Comparison of ENCODE assay signal across 33 cellular contexts in the genomic region with DNA sequence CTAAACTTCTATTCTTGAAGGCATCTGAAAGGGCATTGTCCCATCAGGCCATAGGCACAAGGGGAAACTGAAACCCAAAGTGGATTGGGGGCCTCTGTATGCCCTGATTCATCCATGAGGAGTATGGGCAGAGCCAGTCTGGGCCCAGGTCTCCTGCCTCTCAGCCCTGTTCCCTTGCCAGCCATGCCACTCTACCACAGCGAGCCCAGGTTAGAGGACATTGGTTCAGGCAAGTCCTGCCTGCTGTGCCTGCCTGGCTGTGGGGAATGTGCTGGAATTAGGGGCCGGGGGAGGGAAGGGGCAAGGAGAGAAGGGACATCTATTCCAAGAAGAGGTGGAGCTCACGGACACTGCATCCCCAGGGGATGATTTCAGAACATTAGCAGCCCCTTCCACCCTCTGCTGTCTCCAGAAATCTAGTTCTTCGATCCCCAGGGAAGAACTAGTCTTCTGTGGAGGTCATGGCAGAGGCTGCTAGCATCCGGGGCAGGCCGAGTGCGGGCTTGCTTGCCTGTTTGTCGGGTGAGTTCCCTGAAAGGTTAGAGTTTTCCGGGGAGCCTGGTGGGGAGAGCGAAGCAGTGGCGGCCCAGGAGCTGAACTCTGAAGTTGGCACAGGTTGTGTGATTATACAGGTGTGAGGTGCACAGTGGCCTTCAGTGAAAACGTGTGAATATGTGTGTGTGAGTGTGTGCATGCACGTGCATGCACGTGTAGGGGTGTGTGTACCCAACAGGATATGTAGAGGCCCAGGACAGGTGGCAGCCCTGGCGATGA. TPM values are rescaled to one million over a fixed set of nuclear protein-coding genes. Genes with fewer than 3 reads are reported as not detected.
"Had no signal": no experiment of that assay in that cellular context is flagged by ENCODE, and none has a peak within 500 bp of the region (broad histone marks: within the 10 kb centered on the region; RNA-seq: fewer than 3 reads in every experiment).

No MANE protein-coding gene starts in this region.

- H3K27ac ChIP-seq: epithelial cell of prostate, esophagus squamous epithelium, left lung, parathyroid adenoma, right atrium auricular region, thyroid gland had no signal

- FAIRE-seq: astrocyte, endometrium had no signal

- H3K4me3 Mint-ChIP-seq: activated CD4-positive, alpha-beta memory T cell treated with anti-CD3 and anti-CD28 coated beads for 36 hours; activated CD4-positive, alpha-beta T cell treated with anti-CD3 and anti-CD28 coated beads, Interleukin-2, amount 10 ng/mL, durations not matched to agents 24 days and 14 days; activated T-cell treated with anti-CD3 and anti-CD28 coated beads, Interleukin-2, amount 50 U/mL, for 4 hours; activated T-helper 17 cell treated with anti-CD3 and anti-CD28 coated beads, Interleukin-2, amount 50 U/mL, for 72 hours; stimulated activated naive CD8-positive, alpha-beta T cell treated with anti-CD3 and anti-CD28 coated beads, Interleukin-15, Interleukin-2, amounts not matched to agents 100 ng/mL and 50 ng/mL, for 24 hours had no signal

- H3K4me3 ChIP-seq: esophagus squamous epithelium, heart right ventricle, left lung, right atrium auricular region, thyroid gland had no signal

- H3K36me3 ChIP-seq: esophagus squamous epithelium, heart right ventricle, left lung, right atrium auricular region, thyroid gland had no signal

- H3K9me3 Mint-ChIP-seq: activated CD4-positive, alpha-beta memory T cell treated with anti-CD3 and anti-CD28 coated beads for 36 hours; activated T-cell treated with anti-CD3 and anti-CD28 coated beads, Interleukin-2, amount 50 U/mL, for 4 hours; activated T-helper 17 cell treated with anti-CD3 and anti-CD28 coated beads, Interleukin-2, amount 50 U/mL, for 72 hours; stimulated activated naive CD8-positive, alpha-beta T cell treated with anti-CD3 and anti-CD28 coated beads, Interleukin-15, Interleukin-2, amounts not matched to agents 100 ng/mL and 50 ng/mL, for 24 hours had no signal

- H3K36me3 Mint-ChIP-seq: activated CD4-positive, alpha-beta memory T cell treated with anti-CD3 and anti-CD28 coated beads for 36 hours had no signal

- H3K9ac ChIP-seq: parathyroid adenoma had no signal

- ATAC-seq: activated T-cell treated with anti-CD3 and anti-CD28 coated beads, Interleukin-2, amount 50 U/mL, for 4 hours; activated T-helper 17 cell treated with anti-CD3 and anti-CD28 coated beads, Interleukin-2, amount 50 U/mL, for 72 hours; heart right ventricle; left lung had no signal

- H3K27ac Mint-ChIP-seq: activated CD4-positive, alpha-beta memory T cell treated with anti-CD3 and anti-CD28 coated beads for 36 hours; activated CD4-positive, alpha-beta T cell treated with anti-CD3 and anti-CD28 coated beads, Interleukin-2, amount 10 ng/mL, durations not matched to agents 24 days and 14 days; activated T-helper 17 cell treated with anti-CD3 and anti-CD28 coated beads, Interleukin-2, amount 50 U/mL, for 72 hours; stimulated activated naive CD8-positive, alpha-beta T cell treated with anti-CD3 and anti-CD28 coated beads, Interleukin-15, Interleukin-2, amounts not matched to agents 100 ng/mL and 50 ng/mL, for 24 hours had no signal

- H3K27me3 Mint-ChIP-seq: activated CD4-positive, alpha-beta memory T cell treated with anti-CD3 and anti-CD28 coated beads for 36 hours; activated CD4-positive, alpha-beta T cell treated with anti-CD3 and anti-CD28 coated beads, Interleukin-2, amount 10 ng/mL, durations not matched to agents 24 days and 14 days; activated T-helper 17 cell treated with anti-CD3 and anti-CD28 coated beads, Interleukin-2, amount 50 U/mL, for 72 hours; stimulated activated naive CD8-positive, alpha-beta T cell treated with anti-CD3 and anti-CD28 coated beads, Interleukin-15, Interleukin-2, amounts not matched to agents 100 ng/mL and 50 ng/mL, for 24 hours had no signal

- H3K27me3 ChIP-seq: esophagus squamous epithelium, heart right ventricle, left lung, right atrium auricular region, thyroid gland had no signal

- DNase-seq: activated CD4-positive, alpha-beta memory T cell treated with anti-CD3 and anti-CD28 coated beads for 36 hours; activated CD4-positive, alpha-beta T cell treated with anti-CD3 and anti-CD28 coated beads, Interleukin-2, amount 10 ng/mL, durations not matched to agents 24 days and 14 days; activated CD4-positive, CD25-positive, alpha-beta regulatory T cell treated with anti-CD3 and anti-CD28 coated beads, Interleukin-2, amount 50 U/mL, for 72 hours; activated gamma-delta T cell treated with Interleukin-2 at 50 U/mL for 16 hours; activated naive CD4-positive, alpha-beta T cell treated with anti-CD3 and anti-CD28 coated beads, Interleukin-2, amount 50 U/mL, for 16 hours; activated T-cell treated with anti-CD3 and anti-CD28 coated beads, Interleukin-2, amount 50 U/mL, for 4 hours; amniotic stem cell; central memory CD4-positive, alpha-beta T cell; effector CD8-positive, alpha-beta T cell; esophagus squamous epithelium; foreskin melanocyte; heart right ventricle; kidney glomerular epithelial cell; mammary epithelial cell; occipital lobe; stimulated activated CD4-positive, alpha-beta T cell treated with anti-CD3 and anti-CD28 coated beads, Interleukin-2, amount 100 ng/mL, for 48 hours; substantia nigra; T-helper 2 cell; thyroid gland had no signal

- H3K9me3 ChIP-seq: esophagus squamous epithelium, left lung, right atrium auricular region, thyroid gland had no signal

- H2AFZ ChIP-seq: parathyroid adenoma had no signal

- H3K4me1 Mint-ChIP-seq: activated T-helper 17 cell treated with anti-CD3 and anti-CD28 coated beads, Interleukin-2, amount 50 U/mL, for 72 hours had no signal

- H3K4me1 ChIP-seq: parathyroid adenoma had no signal

RNA-seq across cellular contexts. Expression of a gene that starts 37.8 kb away (rescaled TPM):
- total RNA-seq: activated CD4-positive, alpha-beta memory T cell treated with anti-CD3 and anti-CD28 coated beads for 36 hours; activated CD4-positive, alpha-beta T cell treated with anti-CD3 and anti-CD28 coated beads, Interleukin-2, amount 10 ng/mL, durations not matched to agents 24 days and 14 days; activated T-cell treated with anti-CD3 and anti-CD28 coated beads, Interleukin-2, amount 50 U/mL, for 4 hours; activated T-helper 17 cell treated with anti-CD3 and anti-CD28 coated beads, Interleukin-2, amount 50 U/mL, for 72 hours; astrocyte; dermis microvascular lymphatic vessel endothelial cell; esophagus squamous epithelium; glomerular endothelial cell; heart right ventricle; left lung; mammary epithelial cell; mucosa of gallbladder; occipital lobe; pulmonary artery endothelial cell; right atrium auricular region; thyroid gland; urinary bladder had no signal
- polyA plus RNA-seq: heart right ventricle, mammary epithelial cell, neural cell, urinary bladder had no signal
